Comparison of ENCODE assay signal across 28 cellular contexts in genomic region chrX:21853578-21853977, GRCh38.
"Had no signal": no experiment of that assay in that cellular context is flagged by ENCODE, and none has a peak within 500 bp of the region (broad histone marks: within the 10 kb centered on the region; RNA-seq: fewer than 3 reads in every experiment).

No MANE protein-coding gene starts in this region.

- H2AFZ ChIP-seq: parathyroid adenoma had no signal

- H3K4me2 ChIP-seq: smooth muscle cell had no signal

- H3K9me3 ChIP-seq: neutrophil, psoas muscle, thoracic aorta, thyroid gland, tibial nerve, upper lobe of right lung, uterus had no signal

- ATAC-seq: naive thymus-derived CD8-positive, alpha-beta T cell; natural killer cell treated with Interleukin-12 subunit alpha and Interleukin-12 subunit beta and Interleukin-15 and Interleukin-18, amount 100 ng/mL, for 72 hours; psoas muscle; right cardiac atrium; sciatic nerve; stimulated activated effector memory CD8-positive, alpha-beta T cell treated with anti-CD3 and anti-CD28 coated beads, Interleukin-12 subunit alpha, Interleukin-12 subunit beta, amount 100 ng/mL, for 72 hours; stimulated activated naive B cell treated with anti-CD40 and anti-IgM and Interleukin-4, amounts not matched to agents 10 μg/mL and 1 μg/mL and 100 μg/mL, for 72 hours; upper lobe of right lung had no signal

- H3K9ac ChIP-seq: parathyroid adenoma had no signal

- H3K79me2 ChIP-seq: parathyroid adenoma had no signal

- H3K36me3 ChIP-seq: neutrophil, thoracic aorta, uterus had no signal

- H3K27me3 ChIP-seq: neutrophil, spleen, stomach, thyroid gland, tibial nerve, upper lobe of right lung, uterus had no signal

- DNase-seq: naive B cell; naive thymus-derived CD8-positive, alpha-beta T cell; nephron progenitor cell; nucleus accumbens; posterior cingulate gyrus; psoas muscle; right cardiac atrium; spleen; stimulated activated CD4-positive, alpha-beta T cell treated with anti-CD3 and anti-CD28 coated beads, Interleukin-15, amount 100 ng/mL, for 24 hours; stimulated activated CD4-positive, alpha-beta T cell treated with anti-CD3 and anti-CD28 coated beads, Interleukin-2, amount 100 ng/mL, for 24 hours; stimulated activated CD4-positive, alpha-beta T cell treated with anti-CD3 and anti-CD28 coated beads, Interleukin-2, amount 100 ng/mL, for 48 hours; stimulated activated CD4-positive, alpha-beta T cell treated with anti-CD3 and anti-CD28 coated beads, Interleukin-4, amount 100 ng/mL, for 24 hours; stimulated activated naive B cell treated with anti-CD40 and anti-IgM and Interleukin-4, amounts not matched to agents 10 μg/mL and 1 μg/mL and 100 μg/mL, for 72 hours; stimulated activated naive CD4-positive, alpha-beta T cell treated with Interleukin-2 at 50 U/mL for 16 hours; stomach; thyroid gland; trophoblast cell; upper lobe of right lung; uterus had no signal

- H3K4me3 ChIP-seq: psoas muscle, skin epidermis, smooth muscle cell, spleen, stomach, thoracic aorta, thyroid gland, tibial nerve, upper lobe of right lung, uterus had no signal

- H3K4me1 ChIP-seq: parathyroid adenoma, psoas muscle, spleen, stomach, thyroid gland, tibial nerve, upper lobe of right lung, uterus had no signal

- H3K27ac ChIP-seq: neutrophil, parathyroid adenoma, psoas muscle, skin epidermis, spleen, stomach, thoracic aorta, thyroid gland, tibial nerve, upper lobe of right lung, uterus had no signal
